ENCODE assay signal across 2 cellular contexts in genomic region chr2:87386063-87386560, GRCh38.
A peak's percentile ranks its signal among the peaks of the same experiment; 100 is the strongest.
TF ChIP-seq lines count a peak whose summit lies in the region.

No MANE protein-coding gene starts in this region.

TF ChIP-seq in K562, 482 proteins besides CTCF, POLR2A, EP300 and RAD21 (continued from another document):
- peak; percentile 82 for TF ChIP-seq ZNF146 (CRISPR knock-in tag; IDR thresholded peaks at IDR 0.05; ENCODE audit: unreplicated experiment)
TF ChIP-seq in K562: peak in this region for 4; not testable (repeated sequence) for 478.

TF ChIP-seq in HepG2, 621 proteins besides CTCF, POLR2A, EP300 and RAD21:
- TF ChIP-seq, protein P1, sequence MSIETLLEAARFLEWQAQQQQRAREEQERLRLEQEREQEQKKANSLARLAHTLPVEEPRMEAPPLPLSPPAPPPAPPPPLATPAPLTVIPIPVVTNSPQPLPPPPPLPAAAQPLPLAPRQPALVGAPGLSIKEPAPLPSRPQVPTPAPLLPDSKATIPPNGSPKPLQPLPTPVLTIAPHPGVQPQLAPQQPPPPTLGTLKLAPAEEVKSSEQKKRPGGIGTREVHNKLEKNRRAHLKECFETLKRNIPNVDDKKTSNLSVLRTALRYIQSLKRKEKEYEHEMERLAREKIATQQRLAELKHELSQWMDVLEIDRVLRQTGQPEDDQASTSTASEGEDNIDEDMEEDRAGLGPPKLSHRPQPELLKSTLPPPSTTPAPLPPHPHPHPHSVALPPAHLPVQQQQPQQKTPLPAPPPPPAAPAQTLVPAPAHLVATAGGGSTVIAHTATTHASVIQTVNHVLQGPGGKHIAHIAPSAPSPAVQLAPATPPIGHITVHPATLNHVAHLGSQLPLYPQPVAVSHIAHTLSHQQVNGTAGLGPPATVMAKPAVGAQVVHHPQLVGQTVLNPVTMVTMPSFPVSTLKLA (IDR thresholded peaks at IDR 0.05), result 0 out of 2 replicates have a peak, but pooled peaks have one; percentile 3
